ENCODE assay signal across 31 cellular contexts in the genomic region with DNA sequence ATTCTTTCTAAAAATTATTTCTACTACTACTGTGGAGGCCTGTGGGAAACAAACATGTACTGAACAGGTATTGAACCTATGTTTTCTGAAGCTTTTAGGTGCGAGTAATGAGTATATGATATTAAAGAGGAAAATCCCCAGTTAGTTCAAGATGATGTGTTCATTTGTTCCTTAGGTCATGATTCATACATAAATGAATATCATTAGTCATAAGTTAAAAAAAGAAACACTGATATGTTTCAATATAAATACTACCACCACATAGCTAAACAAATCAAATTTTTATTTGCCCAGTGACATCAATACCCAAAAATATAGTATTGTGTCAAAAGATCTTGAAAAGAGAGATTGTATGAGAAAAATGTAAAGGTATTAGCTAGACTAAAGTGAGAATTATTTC.
DNase-seq lines count a peak whose midpoint lies in the region; ATAC-seq and TF ChIP-seq lines count a peak whose summit lies in the region.
"Had no signal": no experiment of that assay in that cellular context is flagged by ENCODE, and none has a peak within 500 bp of the region (broad histone marks: within the 10 kb centered on the region; RNA-seq: fewer than 3 reads in every experiment).

No MANE protein-coding gene starts in this region.

- H3K27ac Mint-ChIP-seq in activated CD4-positive, alpha-beta T cell treated with anti-CD3 and anti-CD28 coated beads for 36 hours, result no peak overlapping the region
- H3K27ac Mint-ChIP-seq: activated B cell treated with CpG ODN at 0.5 μM for 24 hours; activated CD8-positive, alpha-beta memory T cell treated with anti-CD3 and anti-CD28 coated beads, Interleukin-2, amount 10 ng/mL, durations not matched to agents 7 days and 5 days; activated naive CD8-positive, alpha-beta T cell treated with anti-CD3 and anti-CD28 coated beads, Interleukin-2, amount 10 ng/mL, durations not matched to agents 7 days and 5 days; CD4-positive, alpha-beta memory T cell; dendritic cell treated with granulocyte-macrophage colony-stimulating factor and Interleukin-4, amounts not matched to agents 40 ng/mL and 50 ng/mL, for 4 days; endodermal cell; memory B cell had no signal

- no peaks in the 10 kb centered on the region for H3K9me3 ChIP-seq in effector memory CD4-positive, alpha-beta T cell (ENCODE audit: control insufficient read depth, low read length)
- H3K9me3 ChIP-seq: esophagus muscularis mucosa, pancreas, SJSA1 had no signal

- H3K36me3 ChIP-seq in effector memory CD4-positive, alpha-beta T cell (ENCODE audit: control insufficient read depth, insufficient read depth, low read length), result no peaks in the 10 kb centered on the region
- H3K36me3 ChIP-seq: esophagus muscularis mucosa, left lung, pancreas, SJSA1 had no signal

- H3K4me3 ChIP-seq in fibroblast of the aortic adventitia (ENCODE audit: low read depth, low read length), result no peak overlapping the region
- H3K4me3 ChIP-seq in effector memory CD4-positive, alpha-beta T cell (ENCODE audit: insufficient read depth, low read depth, low read length, poor library complexity, severe bottlenecking), result no peak overlapping the region
- H3K4me3 ChIP-seq: esophagus muscularis mucosa, K562, left lung, pancreas, SJSA1 had no signal

- no peaks in the 10 kb centered on the region for H3K9me3 Mint-ChIP-seq in activated CD4-positive, alpha-beta T cell treated with anti-CD3 and anti-CD28 coated beads for 36 hours (ENCODE audit: low read depth)
- H3K9me3 Mint-ChIP-seq: endodermal cell had no signal

- peak; percentile 42 for ATAC-seq in activated CD4-positive, alpha-beta T cell treated with anti-CD3 and anti-CD28 coated beads for 36 hours
- no peak for ATAC-seq in HG02588 (IDR thresholded peaks at IDR 0.05; ENCODE audit: unreplicated experiment)
- ATAC-seq: activated CD8-positive, alpha-beta memory T cell treated with anti-CD3 and anti-CD28 coated beads, Interleukin-2, amount 10 ng/mL, durations not matched to agents 7 days and 5 days; activated T-cell treated with anti-CD3 and anti-CD28 coated beads, Interleukin-2, amount 50 U/mL, for 4 hours; K562; left lung; pancreas had no signal

- no peaks in the 10 kb centered on the region for H3K27me3 Mint-ChIP-seq in activated CD4-positive, alpha-beta T cell treated with anti-CD3 and anti-CD28 coated beads for 36 hours
- H3K27me3 Mint-ChIP-seq: activated B cell treated with CpG ODN at 0.5 μM for 24 hours; activated CD8-positive, alpha-beta memory T cell treated with anti-CD3 and anti-CD28 coated beads, Interleukin-2, amount 10 ng/mL, durations not matched to agents 7 days and 5 days; activated naive CD8-positive, alpha-beta T cell treated with anti-CD3 and anti-CD28 coated beads, Interleukin-2, amount 10 ng/mL, durations not matched to agents 7 days and 5 days; CD4-positive, alpha-beta memory T cell; central memory CD8-positive, alpha-beta T cell; dendritic cell treated with granulocyte-macrophage colony-stimulating factor and Interleukin-4, amounts not matched to agents 40 ng/mL and 50 ng/mL, for 4 days; memory B cell had no signal

- no peak overlapping the region for H3K27ac ChIP-seq in effector memory CD4-positive, alpha-beta T cell (ENCODE audit: insufficient read depth, low read length, poor library complexity, severe bottlenecking)
- H3K27ac ChIP-seq: esophagus muscularis mucosa, left lung, pancreas, SJSA1 had no signal

- TF ChIP-seq CTCF in fibroblast of the aortic adventitia (IDR thresholded peaks at IDR 0.05; ENCODE audit: insufficient read depth, low read length), result no peak

- POLR2A ChIA-PET in activated CD4-positive, alpha-beta T cell treated with anti-CD3 and anti-CD28 coated beads for 36 hours (lab: Charles Lee), result no interaction called here

- intact Hi-C loops in activated CD4-positive, alpha-beta T cell treated with anti-CD3 and anti-CD28 coated beads for 36 hours (cut with DNase I, micrococcal nuclease), result no loop called here

- no peaks in the 10 kb centered on the region for H3K36me3 Mint-ChIP-seq in activated CD4-positive, alpha-beta T cell treated with anti-CD3 and anti-CD28 coated beads for 36 hours (ENCODE audit: low read depth)
- H3K36me3 Mint-ChIP-seq: activated CD8-positive, alpha-beta memory T cell treated with anti-CD3 and anti-CD28 coated beads, Interleukin-2, amount 10 ng/mL, durations not matched to agents 7 days and 5 days; activated naive CD8-positive, alpha-beta T cell treated with anti-CD3 and anti-CD28 coated beads, Interleukin-2, amount 10 ng/mL, durations not matched to agents 7 days and 5 days; CD4-positive, alpha-beta memory T cell; memory B cell had no signal

- CTCF ChIA-PET in activated CD4-positive, alpha-beta T cell treated with anti-CD3 and anti-CD28 coated beads for 36 hours (lab: Charles Lee), result no interaction called here

- no peaks in the 10 kb centered on the region for H3K4me1 Mint-ChIP-seq in activated CD4-positive, alpha-beta T cell treated with anti-CD3 and anti-CD28 coated beads for 36 hours
- H3K4me1 Mint-ChIP-seq: activated B cell treated with CpG ODN at 0.5 μM for 24 hours; activated CD8-positive, alpha-beta memory T cell treated with anti-CD3 and anti-CD28 coated beads, Interleukin-2, amount 10 ng/mL, durations not matched to agents 7 days and 5 days; CD4-positive, alpha-beta memory T cell; central memory CD8-positive, alpha-beta T cell; endodermal cell; memory B cell had no signal

- no peak overlapping the region for H3K4me3 Mint-ChIP-seq in activated CD4-positive, alpha-beta T cell treated with anti-CD3 and anti-CD28 coated beads for 36 hours
- H3K4me3 Mint-ChIP-seq: activated B cell treated with CpG ODN at 0.5 μM for 24 hours; activated CD8-positive, alpha-beta memory T cell treated with anti-CD3 and anti-CD28 coated beads, Interleukin-2, amount 10 ng/mL, durations not matched to agents 7 days and 5 days; activated naive CD8-positive, alpha-beta T cell treated with anti-CD3 and anti-CD28 coated beads, Interleukin-2, amount 10 ng/mL, durations not matched to agents 7 days and 5 days; activated T-cell treated with anti-CD3 and anti-CD28 coated beads, Interleukin-2, amount 50 U/mL, for 4 hours; CD4-positive, alpha-beta memory T cell; central memory CD8-positive, alpha-beta T cell; dendritic cell treated with granulocyte-macrophage colony-stimulating factor and Interleukin-4, amounts not matched to agents 40 ng/mL and 50 ng/mL, for 4 days; endodermal cell; memory B cell had no signal

- H3K4me1 ChIP-seq in effector memory CD4-positive, alpha-beta T cell (ENCODE audit: control insufficient read depth, insufficient read depth, low read length, poor library complexity, severe bottlenecking), result no peaks in the 10 kb centered on the region
- H3K4me1 ChIP-seq: esophagus muscularis mucosa, left lung, pancreas, SJSA1 had no signal

- DNase-seq in activated CD4-positive, alpha-beta T cell treated with anti-CD3 and anti-CD28 coated beads for 36 hours, result no peak
- DNase-seq in activated CD4-positive, alpha-beta T cell treated with anti-CD3 and anti-CD28 coated beads for 48 hours, result no peak
- DNase-seq in amniotic epithelial cell (ENCODE audit: low read depth) (peak; percentile 9), fibroblast of the aortic adventitia (ENCODE audit: low read depth) (peak; percentile 38), T-helper 2 cell (no peak), middle frontal gyrus (ENCODE audit: extremely low spot score, low spot score) (no peak)
- no peak for DNase-seq in effector memory CD4-positive, alpha-beta T cell
- DNase-seq: activated B cell treated with CpG ODN at 0.5 μM for 24 hours; activated CD8-positive, alpha-beta memory T cell treated with anti-CD3 and anti-CD28 coated beads, Interleukin-2, amount 10 ng/mL, durations not matched to agents 7 days and 5 days; activated gamma-delta T cell; activated naive CD8-positive, alpha-beta T cell treated with anti-CD3 and anti-CD28 coated beads, Interleukin-2, amount 10 ng/mL, durations not matched to agents 7 days and 5 days; activated T-cell treated with anti-CD3 and anti-CD28 coated beads, Interleukin-2, amount 50 U/mL, for 4 hours; CD4-positive, alpha-beta memory T cell; endodermal cell; left lung; NCI-H1105; NCI-H187 treated with DMSO at 0.1 percent for 48 hours; NCI-H2171; pancreas; retina; RPMI8226; small intestine; stimulated activated naive CD4-positive, alpha-beta T cell; T-helper 1 cell had no signal

- no peaks in the 10 kb centered on the region for H3K27me3 ChIP-seq in effector memory CD4-positive, alpha-beta T cell (replicated peaks; ENCODE audit: control insufficient read depth, insufficient read depth, low read length, poor library complexity, severe bottlenecking)
- H3K27me3 ChIP-seq: esophagus muscularis mucosa, left lung, pancreas, SJSA1 had no signal

Comparison
In these comparisons a context has a peak if more than half of its experiments do, and no peak if none do; other contexts are left out.
1. DNase-seq: peak in amniotic epithelial cell (single experiment) and fibroblast of the aortic adventitia (single experiment); none in activated CD4-positive, alpha-beta T cell treated with anti-CD3 and anti-CD28 coated beads for 36 hours (single experiment), activated CD4-positive, alpha-beta T cell treated with anti-CD3 and anti-CD28 coated beads for 48 hours (single experiment), effector memory CD4-positive, alpha-beta T cell (0 of 3), T-helper 2 cell (0 of 5) and middle frontal gyrus (single experiment).